ENCODE assay signal across 11 cellular contexts in genomic region chr2:42342795-42343241, GRCh38. TPM values are rescaled to one million over a fixed set of nuclear protein-coding genes. Genes with fewer than 3 reads are reported as not detected.
DNase-seq lines count a peak whose midpoint lies in the region; ATAC-seq, FAIRE-seq and TF ChIP-seq lines count a peak whose summit lies in the region.
"Had no signal": no experiment of that assay in that cellular context is flagged by ENCODE, and none has a peak within 500 bp of the region (broad histone marks: within the 10 kb centered on the region; RNA-seq: fewer than 3 reads in every experiment).

No MANE protein-coding gene starts in this region.

- H3K36me3 ChIP-seq in HUES6 (ENCODE audit: control insufficient read depth, insufficient read depth, low read length) (peaks cover 41% of the 10 kb centered on the region), sigmoid colon (peaks cover 0 to 33% (median 6%) of the 10 kb centered on the region in 4 donors)

- peaks cover 38% of the 10 kb centered on the region for H3K36me3 Mint-ChIP-seq in endothelial cell (ENCODE audit: low read depth, unreplicated experiment)
- peaks cover 51% of the 10 kb centered on the region for H3K36me3 Mint-ChIP-seq in activated CD8-positive, alpha-beta memory T cell treated with anti-CD3 and anti-CD28 coated beads, Interleukin-2, amount 10 ng/mL, durations not matched to agents 7 days and 5 days

- H3K27me3 ChIP-seq in HUES6 (ENCODE audit: control insufficient read depth, insufficient read depth, low read length) (no peaks in the 10 kb centered on the region), sigmoid colon (no peaks in the 10 kb centered on the region)

- TF ChIP-seq CTCF in endothelial cell (IDR thresholded peaks at IDR 0.05; ENCODE audit: unreplicated experiment) (no peak), sigmoid colon (IDR thresholded peaks at IDR 0.05) (no peak)

- intact Hi-C loops in sigmoid colon (cut with DNase I): no loop called here

- no peaks in the 10 kb centered on the region for H3K9me3 ChIP-seq in HUES6 (ENCODE audit: control insufficient read depth, insufficient read depth, low read depth, low read length)
- H3K9me3 ChIP-seq in sigmoid colon: no peaks in the 10 kb centered on the region

- H3K27ac ChIP-seq in HUES6 (ENCODE audit: low read depth, low read length) (0 out of 2 replicates have a peak overlapping the region, but pooled peaks have one; percentile 31), sigmoid colon (peak overlapping the region in 3 of 4 donors; percentile 12 to 28 (median 17))

- peak overlapping the region; percentile 9 for H3K9ac ChIP-seq in HUES6 (ENCODE audit: low read length)

- no peaks in the 10 kb centered on the region for H3K9me3 Mint-ChIP-seq in endothelial cell (ENCODE audit: unreplicated experiment)
- H3K9me3 Mint-ChIP-seq in activated CD8-positive, alpha-beta memory T cell treated with anti-CD3 and anti-CD28 coated beads, Interleukin-2, amount 10 ng/mL, durations not matched to agents 7 days and 5 days (ENCODE audit: low read depth): no peaks in the 10 kb centered on the region

- FAIRE-seq in GM12891 (lab: Jason Lieb, UNC): no peak

- H3K4me1 Mint-ChIP-seq in endothelial cell (ENCODE audit: unreplicated experiment): peaks cover 25% of the 10 kb centered on the region
- H3K4me1 Mint-ChIP-seq in activated CD8-positive, alpha-beta memory T cell treated with anti-CD3 and anti-CD28 coated beads, Interleukin-2, amount 10 ng/mL, durations not matched to agents 7 days and 5 days: peaks cover 29% of the 10 kb centered on the region

- peak; percentile 19; the same call in 1 of the 2 replicates for TF ChIP-seq POLR2A in GM12891 (IDR thresholded peaks at IDR 0.05; ENCODE audit: low read depth, low read length)
- no peak for TF ChIP-seq POLR2A in sigmoid colon (IDR thresholded peaks at IDR 0.05)

- no peak overlapping the region; the same call in 1 of the 2 replicates for H3K4me3 ChIP-seq in HUES6 (ENCODE audit: low read depth, low read length)
- no peak overlapping the region for H3K4me3 ChIP-seq in sigmoid colon

- 84 to 91% methylated on average over 11 of the region's 11 CpGs for WGBS in sigmoid colon, 2 donors

- H3K27me3 Mint-ChIP-seq in endothelial cell (ENCODE audit: unreplicated experiment): peaks cover 3% of the 10 kb centered on the region
- H3K27me3 Mint-ChIP-seq in activated CD8-positive, alpha-beta memory T cell treated with anti-CD3 and anti-CD28 coated beads, Interleukin-2, amount 10 ng/mL, durations not matched to agents 7 days and 5 days: no peaks in the 10 kb centered on the region

- ATAC-seq in HG03432 (IDR thresholded peaks at IDR 0.05; ENCODE audit: unreplicated experiment) (no peak), GM21825 (IDR thresholded peaks at IDR 0.05; ENCODE audit: unreplicated experiment) (no peak)
- no peak for ATAC-seq in activated CD8-positive, alpha-beta memory T cell treated with anti-CD3 and anti-CD28 coated beads, Interleukin-2, amount 10 ng/mL, durations not matched to agents 7 days and 5 days

- no peak for TF ChIP-seq EP300 in sigmoid colon (IDR thresholded peaks at IDR 0.05)

- CTCF ChIA-PET in activated CD8-positive, alpha-beta memory T cell treated with anti-CD3 and anti-CD28 coated beads, Interleukin-2, amount 10 ng/mL, durations not matched to agents 7 days and 5 days (lab: Charles Lee): no interaction called here

- no peak overlapping the region for H3K27ac Mint-ChIP-seq in endothelial cell (ENCODE audit: unreplicated experiment)
- H3K27ac Mint-ChIP-seq in activated CD8-positive, alpha-beta memory T cell treated with anti-CD3 and anti-CD28 coated beads, Interleukin-2, amount 10 ng/mL, durations not matched to agents 7 days and 5 days: no peak overlapping the region

- DNase-seq in GM12891 (ENCODE audit: insufficient read length, low spot score) (no peak), endothelial cell (ENCODE audit: low spot score) (no peak), sigmoid colon (no peak), activated gamma-delta T cell treated with Interleukin-2 at 50 U/mL for 16 hours (no peak)
- DNase-seq in activated CD8-positive, alpha-beta memory T cell treated with anti-CD3 and anti-CD28 coated beads, Interleukin-2, amount 10 ng/mL, durations not matched to agents 7 days and 5 days: no peak
- DNase-seq: activated CD4-positive, alpha-beta T cell treated with anti-CD3 and anti-CD28 coated beads, Interleukin-2, amount 50 U/mL, for 1 hour; NCI-H146; stimulated activated CD4-positive, alpha-beta T cell treated with anti-CD3 and anti-CD28 coated beads, Interleukin-2, amount 100 ng/mL, for 48 hours had no signal

- H3K4me1 ChIP-seq in HUES6 (ENCODE audit: control insufficient read depth, insufficient read depth, low read length) (peaks cover 22% of the 10 kb centered on the region), sigmoid colon (peaks cover 0 to 23% (median 21%) of the 10 kb centered on the region in 4 donors)

- H3K4me3 Mint-ChIP-seq in endothelial cell (ENCODE audit: unreplicated experiment): peak overlapping the region; percentile 69
- H3K4me3 Mint-ChIP-seq in activated CD8-positive, alpha-beta memory T cell treated with anti-CD3 and anti-CD28 coated beads, Interleukin-2, amount 10 ng/mL, durations not matched to agents 7 days and 5 days: no peak overlapping the region

TF ChIP-seq in GM12891, 5 proteins besides CTCF, POLR2A, EP300 and RAD21:
- TF ChIP-seq TAF1 (IDR thresholded peaks at IDR 0.05; ENCODE audit: low read depth, low read length) (no peak), PAX5 (IDR thresholded peaks at IDR 0.05; ENCODE audit: insufficient read depth, low read length, severe bottlenecking) (no peak), POLR2AphosphoS5 (IDR thresholded peaks at IDR 0.05; ENCODE audit: low read depth, low read length) (no peak), SPI1 (IDR thresholded peaks at IDR 0.05; ENCODE audit: low read depth, low read length) (no peak), POU2F2 (IDR thresholded peaks at IDR 0.05; ENCODE audit: low read depth, low read length) (no peak)

RNA-seq across cellular contexts. Expression of gene COX7A2L, which starts 18.2 kb away (rescaled TPM):
- polyA plus RNA-seq in GM12891 (2012; ENCODE audit: low read depth, missing spikeins): 165 TPM
- 94.8 TPM for total RNA-seq in endothelial cell (ENCODE audit: unreplicated experiment)
- 100 to 1,000 TPM; 149 to 209 (median 172) TPM for total RNA-seq in sigmoid colon
- 100 to 1,000 TPM; 149 to 270 (median 219) TPM for polyA plus RNA-seq in sigmoid colon
- total RNA-seq in activated CD8-positive, alpha-beta memory T cell treated with anti-CD3 and anti-CD28 coated beads, Interleukin-2, amount 10 ng/mL, durations not matched to agents 7 days and 5 days: 10 to 100 TPM; 80.0 to 92.6 TPM
